32 cellular contexts compared by ENCODE assay signal in genomic region chr16:2736476-2737237, GRCh38. TPM values are rescaled to one million over a fixed set of nuclear protein-coding genes. Genes with fewer than 3 reads are reported as not detected.
"Had no signal": no experiment of that assay in that cellular context is flagged by ENCODE, and none has a peak within 500 bp of the region (broad histone marks: within the 10 kb centered on the region; RNA-seq: fewer than 3 reads in every experiment).

No MANE protein-coding gene starts in this region.

- H3K36me3 Mint-ChIP-seq: natural killer cell; stimulated activated naive B cell treated with anti-CD40 and anti-IgM and Interleukin-4, amounts not matched to agents 10 μg/mL and 1 μg/mL and 100 μg/mL, for 72 hours had no signal

- DNase-seq: colonic mucosa; dermis blood vessel endothelial cell; effector memory CD4-positive, alpha-beta T cell; foreskin melanocyte; glutamatergic neuron; heart right ventricle; hippocampal formation; left ventricle myocardium superior; lower lobe of right lung; natural killer cell; nucleus accumbens; ovary; psoas muscle; right cardiac atrium; sigmoid colon; stimulated activated CD4-positive, alpha-beta T cell treated with anti-CD3 and anti-CD28 coated beads, Interleukin-4, amount 100 ng/mL, for 4 hours; stimulated activated naive B cell treated with anti-CD40 and anti-IgM and Interleukin-4, amounts not matched to agents 10 μg/mL and 1 μg/mL and 100 μg/mL, for 72 hours; stimulated activated naive CD8-positive, alpha-beta T cell treated with anti-CD3 and anti-CD28 coated beads, Interleukin-15, amount 100 ng/mL, for 72 hours; trophoblast cell had no signal

- H3K36me3 ChIP-seq: colonic mucosa, esophagus muscularis mucosa, heart right ventricle, lower lobe of right lung, ovary, sigmoid colon, suprapubic skin had no signal

- H3K27ac Mint-ChIP-seq: natural killer cell; stimulated activated naive B cell treated with anti-CD40 and anti-IgM and Interleukin-4, amounts not matched to agents 10 μg/mL and 1 μg/mL and 100 μg/mL, for 72 hours; stimulated activated naive CD8-positive, alpha-beta T cell treated with anti-CD3 and anti-CD28 coated beads, Interleukin-15, amount 100 ng/mL, for 72 hours had no signal

- H3K9me3 ChIP-seq: colonic mucosa, esophagus muscularis mucosa, heart right ventricle, lower lobe of right lung, ovary, psoas muscle, sigmoid colon, suprapubic skin had no signal

- H3K4me3 Mint-ChIP-seq: central memory CD8-positive, alpha-beta T cell; natural killer cell; stimulated activated naive B cell treated with anti-CD40 and anti-IgM and Interleukin-4, amounts not matched to agents 10 μg/mL and 1 μg/mL and 100 μg/mL, for 72 hours; stimulated activated naive CD8-positive, alpha-beta T cell treated with anti-CD3 and anti-CD28 coated beads, Interleukin-15, amount 100 ng/mL, for 72 hours had no signal

- H3K9me3 Mint-ChIP-seq: central memory CD8-positive, alpha-beta T cell; natural killer cell; stimulated activated naive B cell treated with anti-CD40 and anti-IgM and Interleukin-4, amounts not matched to agents 10 μg/mL and 1 μg/mL and 100 μg/mL, for 72 hours; stimulated activated naive CD8-positive, alpha-beta T cell treated with anti-CD3 and anti-CD28 coated beads, Interleukin-15, amount 100 ng/mL, for 72 hours had no signal

- H3K4me1 Mint-ChIP-seq: central memory CD8-positive, alpha-beta T cell; natural killer cell had no signal

- H3K4me1 ChIP-seq: colonic mucosa, esophagus muscularis mucosa, heart right ventricle, lower lobe of right lung, psoas muscle, sigmoid colon, suprapubic skin had no signal

- H3K27ac ChIP-seq: colonic mucosa, esophagus muscularis mucosa, heart right ventricle, lower lobe of right lung, ovary, psoas muscle, sigmoid colon, suprapubic skin had no signal

- H3K27me3 ChIP-seq: colonic mucosa, ovary had no signal

- ATAC-seq: left ventricle myocardium superior; lower lobe of right lung; natural killer cell; right cardiac atrium; stimulated activated naive B cell treated with anti-CD40 and anti-IgM and Interleukin-4, amounts not matched to agents 10 μg/mL and 1 μg/mL and 100 μg/mL, for 72 hours; stimulated activated naive CD8-positive, alpha-beta T cell treated with anti-CD3 and anti-CD28 coated beads, Interleukin-15, amount 100 ng/mL, for 72 hours had no signal

- H3K4me3 ChIP-seq: colonic mucosa, esophagus muscularis mucosa, heart right ventricle, lower lobe of right lung, ovary, psoas muscle, sigmoid colon, suprapubic skin had no signal

- FAIRE-seq: endothelial cell of umbilical vein, islet of Langerhans had no signal

RNA-seq across cellular contexts. Expression of gene PRSS27, which starts 16.6 kb away (rescaled TPM):
- total RNA-seq: skeletal muscle tissue had no signal

RNA-seq across cellular contexts. Expression of gene PRSS33, which starts 50.7 kb away (rescaled TPM):
- total RNA-seq: chondrocyte, colonic mucosa, dermis blood vessel endothelial cell, endothelial cell of umbilical vein, epithelial cell of proximal tubule, esophagus muscularis mucosa, fibroblast of lung, left ventricle myocardium superior, lower lobe of right lung, mononuclear cell, psoas muscle, renal cortical epithelial cell, right cardiac atrium, sigmoid colon, skeletal muscle tissue, suprapubic skin, urinary bladder had no signal
- polyA plus RNA-seq: endothelial cell of umbilical vein, fibroblast of lung, heart right ventricle, neural cell, ovary, psoas muscle, right cardiac atrium, sigmoid colon, urinary bladder had no signal
